22 cellular contexts compared by ENCODE assay signal in genomic region chr2:38683766-38684165, GRCh38.
"Had no signal": no experiment of that assay in that cellular context is flagged by ENCODE, and none has a peak within 500 bp of the region (broad histone marks: within the 10 kb centered on the region; RNA-seq: fewer than 3 reads in every experiment).

No MANE protein-coding gene starts in this region.

- H3K27ac Mint-ChIP-seq: nephron, progenitor cell of endocrine pancreas had no signal

- H3K4me3 Mint-ChIP-seq: nephron had no signal

- H3K27me3 ChIP-seq: hepatocyte, pancreas, suprapubic skin, tibial artery, upper lobe of right lung, vagina had no signal

- H3K27ac ChIP-seq: hepatocyte, left ventricle myocardium inferior, pancreas, suprapubic skin, upper lobe of right lung, vagina had no signal

- DNase-seq: effector CD4-positive, alpha-beta T cell; foreskin melanocyte; head of caudate nucleus; kidney; left cardiac atrium; left ventricle myocardium inferior; mesenchymal stem cell; midbrain; occipital lobe; pancreas; right cardiac atrium; stimulated activated CD4-positive, alpha-beta T cell treated with anti-CD3 and anti-CD28 coated beads, Interleukin-2, amount 100 ng/mL, for 48 hours; stimulated activated naive CD8-positive, alpha-beta T cell treated with anti-CD3 and anti-CD28 coated beads, Interleukin-15, Interleukin-2, amounts not matched to agents 100 U/mL and 50 U/mL, for 24 hours; upper lobe of right lung had no signal

- ATAC-seq: left cardiac atrium; pancreas; right cardiac atrium; stimulated activated naive CD8-positive, alpha-beta T cell treated with anti-CD3 and anti-CD28 coated beads, Interleukin-15, Interleukin-2, amounts not matched to agents 100 U/mL and 50 U/mL, for 24 hours; upper lobe of right lung had no signal

- H3K27me3 Mint-ChIP-seq: progenitor cell of endocrine pancreas had no signal

- H3K9me3 ChIP-seq: left ventricle myocardium inferior, pancreas, suprapubic skin, tibial artery, upper lobe of right lung, vagina had no signal

- H3K4me3 ChIP-seq: hepatocyte, left ventricle myocardium inferior, lung, pancreas, smooth muscle cell, suprapubic skin, tibial artery, upper lobe of right lung, vagina had no signal

- H3K4me1 ChIP-seq: left ventricle myocardium inferior, upper lobe of right lung had no signal

- H3K9me3 Mint-ChIP-seq: nephron had no signal
